Comparison of ENCODE assay signal across 8 cellular contexts in genomic region chr1:115838805-115839705, GRCh38. TPM values are rescaled to one million over a fixed set of nuclear protein-coding genes. Genes with fewer than 3 reads are reported as not detected.
DNase-seq lines count a peak whose midpoint lies in the region; ATAC-seq and TF ChIP-seq lines count a peak whose summit lies in the region.

No MANE protein-coding gene starts in this region.

- no peak overlapping the region for H3K27ac Mint-ChIP-seq in activated CD8-positive, alpha-beta T cell treated with anti-CD3 and anti-CD28 coated beads for 36 hours

- CTCF ChIA-PET in activated CD8-positive, alpha-beta T cell treated with anti-CD3 and anti-CD28 coated beads for 36 hours (lab: Charles Lee) = no interaction called here

- 1 to 3% (median 1%) methylated on average over 55 to 77 of the region's 77 CpGs for WGBS in heart left ventricle, 4 donors

- intact Hi-C loops in activated CD8-positive, alpha-beta T cell treated with anti-CD3 and anti-CD28 coated beads for 36 hours (cut with micrococcal nuclease) = no loop called here
- intact Hi-C loops in heart left ventricle (cut with DNase I) = no loop called here
- intact Hi-C loops in posterior vena cava (cut with DNase I) = no loop called here

- peaks cover 6% of the 10 kb centered on the region for H3K4me1 Mint-ChIP-seq in activated CD8-positive, alpha-beta T cell treated with anti-CD3 and anti-CD28 coated beads for 36 hours (ENCODE audit: low read depth)

- H3K27me3 ChIP-seq in heart left ventricle = peaks cover 35 to 92% (median 69%) of the 10 kb centered on the region in 9 donors

- no peaks in the 10 kb centered on the region for H3K9me3 Mint-ChIP-seq in activated CD8-positive, alpha-beta T cell treated with anti-CD3 and anti-CD28 coated beads for 36 hours

- ATAC-seq in activated CD8-positive, alpha-beta T cell treated with anti-CD3 and anti-CD28 coated beads for 36 hours = no peak
- ATAC-seq in heart left ventricle (peak in 3 of 4 donors; percentile 18 to 51 (median 28)), HG02763 (IDR thresholded peaks at IDR 0.05; ENCODE audit: unreplicated experiment) (no peak)

- peak; percentile 24 for DNase-seq in stimulated activated CD4-positive, alpha-beta T cell treated with anti-CD3 and anti-CD28 coated beads, Interleukin-15, amount 100 ng/mL, for 24 hours
- DNase-seq in stimulated activated CD4-positive, alpha-beta T cell treated with anti-CD3 and anti-CD28 coated beads, Interleukin-4, amount 100 ng/mL, for 4 hours = no peak
- peak; percentile 7 for DNase-seq in activated CD8-positive, alpha-beta T cell treated with anti-CD3 and anti-CD28 coated beads for 36 hours
- DNase-seq in heart left ventricle (peak in 3 of 5 donors; percentile 26 to 67 (median 32)), posterior vena cava (ENCODE audit: low spot score) (peak; percentile 77), cortex of kidney (lab: John Stamatoyannopoulos, UW) (no peak)
- DNase-seq in central memory CD4-positive, alpha-beta T cell = no peak

- H3K36me3 ChIP-seq in heart left ventricle = no peaks in the 10 kb centered on the region

- peak overlapping the region in 11 of 12 donors; percentile 17 to 47 (median 31) for H3K4me3 ChIP-seq in heart left ventricle

- no peak overlapping the region for H3K27ac ChIP-seq in heart left ventricle

- TF ChIP-seq CTCF in activated CD8-positive, alpha-beta T cell treated with anti-CD3 and anti-CD28 coated beads for 36 hours (IDR thresholded peaks at IDR 0.05) = no peak
- no peak for TF ChIP-seq CTCF in heart left ventricle (IDR thresholded peaks at IDR 0.05)

- POLR2A ChIA-PET in activated CD8-positive, alpha-beta T cell treated with anti-CD3 and anti-CD28 coated beads for 36 hours (lab: Charles Lee) = no interaction called here

- no peaks in the 10 kb centered on the region for H3K36me3 Mint-ChIP-seq in activated CD8-positive, alpha-beta T cell treated with anti-CD3 and anti-CD28 coated beads for 36 hours (ENCODE audit: low read depth)

- TF ChIP-seq POLR2A in heart left ventricle (IDR thresholded peaks at IDR 0.05) = no peak

- H3K4me3 Mint-ChIP-seq in activated CD8-positive, alpha-beta T cell treated with anti-CD3 and anti-CD28 coated beads for 36 hours = peak overlapping the region; percentile 62

- H3K9me3 ChIP-seq in heart left ventricle = no peaks in the 10 kb centered on the region

- peaks cover 53% of the 10 kb centered on the region for H3K27me3 Mint-ChIP-seq in activated CD8-positive, alpha-beta T cell treated with anti-CD3 and anti-CD28 coated beads for 36 hours

- peaks cover 0 to 24% (median 17%) of the 10 kb centered on the region in 12 donors for H3K4me1 ChIP-seq in heart left ventricle

RNA-seq across cellular contexts. Expression of gene NHLH2, which starts 1.9 kb away (rescaled TPM):
- not detected for total RNA-seq in activated CD8-positive, alpha-beta T cell treated with anti-CD3 and anti-CD28 coated beads for 36 hours
- not detected for total RNA-seq in heart left ventricle
- not detected for polyA plus RNA-seq in heart left ventricle
- not detected for total RNA-seq in posterior vena cava

Comparison
In these comparisons a context has a peak if more than half of its experiments do, and no peak if none do; other contexts are left out.
1. DNase-seq: peak in stimulated activated CD4-positive, alpha-beta T cell treated with anti-CD3 and anti-CD28 coated beads, Interleukin-15, amount 100 ng/mL, for 24 hours (single experiment), activated CD8-positive, alpha-beta T cell treated with anti-CD3 and anti-CD28 coated beads for 36 hours (single experiment), heart left ventricle (3 of 5) and posterior vena cava (single experiment); none in stimulated activated CD4-positive, alpha-beta T cell treated with anti-CD3 and anti-CD28 coated beads, Interleukin-4, amount 100 ng/mL, for 4 hours (0 of 2), central memory CD4-positive, alpha-beta T cell (single experiment) and cortex of kidney (single experiment).
2. ATAC-seq: peak in heart left ventricle (3 of 4); none in activated CD8-positive, alpha-beta T cell treated with anti-CD3 and anti-CD28 coated beads for 36 hours (single experiment) and HG02763 (single experiment).